In the genomic region with DNA sequence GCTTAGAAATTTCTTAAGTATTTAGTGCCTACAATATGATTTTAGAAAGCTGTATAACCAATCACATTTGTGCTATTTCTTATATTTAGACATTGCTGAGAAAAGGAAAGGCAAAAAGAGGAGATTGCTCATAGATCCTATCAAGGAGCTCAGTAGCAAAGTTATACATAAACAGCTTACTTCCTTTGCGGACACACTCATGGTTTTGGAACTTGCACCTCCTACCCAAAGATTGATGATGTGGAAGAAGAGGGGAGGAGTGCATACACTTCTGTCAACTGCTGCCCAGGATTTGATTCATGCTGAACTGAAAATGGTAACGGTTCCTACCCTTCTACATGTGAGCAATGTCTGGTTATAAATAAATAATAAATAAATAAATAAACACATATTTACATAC, we compare ENCODE assay signal across 15 cellular contexts. TPM values are rescaled to one million over a fixed set of nuclear protein-coding genes. Genes with fewer than 3 reads are reported as not detected.
DNase-seq lines count a peak whose midpoint lies in the region; TF ChIP-seq lines count a peak whose summit lies in the region.
"Had no signal": no experiment of that assay in that cellular context is flagged by ENCODE, and none has a peak within 500 bp of the region (broad histone marks: within the 10 kb centered on the region; RNA-seq: fewer than 3 reads in every experiment).

No MANE protein-coding gene starts in this region.

- H3K4me1 ChIP-seq in breast epithelium (no peaks in the 10 kb centered on the region), fibroblast of lung (ENCODE audit: control insufficient read depth, extremely low read depth, insufficient read depth, low read length) (peaks cover 2% of the 10 kb centered on the region), OCI-LY7 (ENCODE audit: insufficient read depth, low read length, poor library complexity, severe bottlenecking) (no peaks in the 10 kb centered on the region)
- H3K4me1 ChIP-seq: testis had no signal

- no TSS peak for BruUV-seq in MCF 10A (replicated peaks; lab: Mats Ljungman, UMichigan)
- BruUV-seq in OCI-LY7 (replicated peaks; lab: Mats Ljungman, UMichigan): no TSS peak

- H2AFZ ChIP-seq in fibroblast of lung (ENCODE audit: low read length): no peak overlapping the region
- no peak overlapping the region for H2AFZ ChIP-seq in OCI-LY7 (ENCODE audit: low read length)
- H2AFZ ChIP-seq: hepatocyte had no signal

- H3K4me2 ChIP-seq in fibroblast of lung (ENCODE audit: extremely low read depth, insufficient read depth, low read length) (no peak overlapping the region), OCI-LY7 (ENCODE audit: low read length) (no peak overlapping the region)
- H3K4me2 ChIP-seq: hepatocyte had no signal

- TF ChIP-seq CTCF in MCF 10A (IDR thresholded peaks at IDR 0.05; ENCODE audit: unreplicated experiment) (no peak), breast epithelium (IDR thresholded peaks at IDR 0.05) (no peak), fibroblast of lung (conservative IDR thresholded peaks at IDR 0.05 in 1 of 2, IDR thresholded peaks at IDR 0.05 in 1 of 2; ENCODE audit: low read depth in 1 of 2, low read length in 2 of 2) (no peak), OCI-LY7 (conservative IDR thresholded peaks at IDR 0.05; ENCODE audit: low read length) (no peak)

- H3K4me3 Mint-ChIP-seq in MCF 10A (ENCODE audit: unreplicated experiment): no peak overlapping the region

- CTCF ChIA-PET in MCF 10A (lab: Yijun Ruan, JAX): no interaction called here
- CTCF ChIA-PET in OCI-LY7 (lab: Charles Lee; ENCODE audit: unreplicated experiment): no interaction called here

- POLR2A ChIA-PET in MCF 10A (lab: Yijun Ruan, JAX): interaction anchor here (0.6 kb wide), 1 partner anchor 83 kb away, joined by 3 read pairs; no protein-coding TSS in a partner anchor
- POLR2A ChIA-PET in OCI-LY7 (lab: Charles Lee): interaction anchor here (1.2 kb wide), 1 partner anchor 12 kb away, joined by 5 read pairs; no protein-coding TSS in a partner anchor

- H3K36me3 ChIP-seq in breast epithelium: no peaks in the 10 kb centered on the region
- H3K36me3 ChIP-seq in fibroblast of lung (ENCODE audit: control insufficient read depth, insufficient read depth, low read length): no peaks in the 10 kb centered on the region
- no peaks in the 10 kb centered on the region for H3K36me3 ChIP-seq in OCI-LY7 (ENCODE audit: insufficient read depth, low read length)

- no peaks in the 10 kb centered on the region for H4K20me1 ChIP-seq in fibroblast of lung (ENCODE audit: control insufficient read depth, extremely low read depth, insufficient read depth, low read length)
- H4K20me1 ChIP-seq in OCI-LY7 (ENCODE audit: insufficient read depth, low read length): no peaks in the 10 kb centered on the region

- H3K27me3 ChIP-seq in breast epithelium (peaks cover 0 to 4% of the 10 kb centered on the region in 2 donors), fibroblast of lung (ENCODE audit: control insufficient read depth, insufficient read depth, low read length) (no peaks in the 10 kb centered on the region)
- H3K27me3 ChIP-seq: testis had no signal

- H3K27ac Mint-ChIP-seq in MCF 10A (ENCODE audit: low read depth, unreplicated experiment): no peak overlapping the region

- no peak overlapping the region for H3K9ac ChIP-seq in fibroblast of lung (ENCODE audit: insufficient read depth, low read length)

- no peak for TF ChIP-seq POLR2A in breast epithelium (IDR thresholded peaks at IDR 0.05)

- H3K79me2 ChIP-seq in fibroblast of lung (ENCODE audit: control insufficient read depth, insufficient read depth, low read length) (no peaks in the 10 kb centered on the region), OCI-LY7 (ENCODE audit: insufficient read depth, low read depth, low read length) (no peaks in the 10 kb centered on the region)
- H3K79me2 ChIP-seq: hepatocyte had no signal

- H3K27ac ChIP-seq in breast epithelium (no peak overlapping the region), fibroblast of lung (ENCODE audit: insufficient read depth, low read length) (no peak overlapping the region), OCI-LY7 (ENCODE audit: low read depth, low read length, poor library complexity, severe bottlenecking) (no peak overlapping the region)
- H3K27ac ChIP-seq: C4-2B, hepatocyte, testis had no signal

- no peaks in the 10 kb centered on the region for H3K9me3 Mint-ChIP-seq in MCF 10A (ENCODE audit: unreplicated experiment)

- H3K9me2 ChIP-seq in OCI-LY7 (ENCODE audit: insufficient read depth, low read length): no peaks in the 10 kb centered on the region

- intact Hi-C loops in MCF 10A (cut with micrococcal nuclease) (no loop called here), breast epithelium (cut with DNase I; ENCODE audit: low total_unique reads) (no loop called here), OCI-LY7 (cut with micrococcal nuclease; ENCODE audit: unreplicated experiment) (no loop called here)

- H3K4me3 ChIP-seq in breast epithelium (no peak overlapping the region), fibroblast of lung (replicated peaks in 1 of 4; ENCODE audit: control extremely low read depth in 1 of 4, insufficient read depth in 1 of 4, low read depth in 3 of 4, low read length in 4 of 4) (no peak overlapping the region), OCI-LY7 (ENCODE audit: low read depth, low read length, poor library complexity, severe bottlenecking) (no peak overlapping the region)
- H3K4me3 ChIP-seq: hepatocyte, testis had no signal

- H3K36me3 Mint-ChIP-seq in MCF 10A (ENCODE audit: insufficient read depth, unreplicated experiment): no peaks in the 10 kb centered on the region

- peak; percentile 14 for DNase-seq in MCF 10A (ENCODE audit: unreplicated experiment)
- no peak for DNase-seq in breast epithelium (ENCODE audit: low spot score in 2 of 2)
- peak; percentile 89 for DNase-seq in RPMI7951 (ENCODE audit: low read depth)
- DNase-seq in fibroblast of lung (ENCODE audit: low read depth in 2 of 2): peak; percentile 80 to 96
- no peak for DNase-seq in SKM-1 treated with dmso at 0.1 percent for 144 hours (lab: John Stamatoyannopoulos, UW; ENCODE audit: unreplicated experiment)
- no peak for DNase-seq in NCI-H1930 (lab: John Stamatoyannopoulos, UW)
- DNase-seq in NCI-H1105 treated with DMSO at 0.1 percent for 48 hours (lab: John Stamatoyannopoulos, UW): no peak
- DNase-seq in OCI-LY7 (ENCODE audit: low spot score): no peak
- DNase-seq: activated T-cell treated with anti-CD3 and anti-CD28 coated beads, Interleukin-2, amount 50 U/mL, for 1 hour; KG1; midbrain; testis had no signal

- H3K9me3 ChIP-seq in breast epithelium (no peaks in the 10 kb centered on the region), fibroblast of lung (ENCODE audit: control insufficient read depth, insufficient read depth, low read depth, low read length) (no peaks in the 10 kb centered on the region), OCI-LY7 (ENCODE audit: low read length) (no peaks in the 10 kb centered on the region)
- H3K9me3 ChIP-seq: testis had no signal

- peaks cover 63% of the 10 kb centered on the region for H3K27me3 Mint-ChIP-seq in MCF 10A (ENCODE audit: insufficient read depth, unreplicated experiment)

- no peaks in the 10 kb centered on the region for H3K4me1 Mint-ChIP-seq in MCF 10A (ENCODE audit: insufficient read depth, unreplicated experiment)

RNA-seq across cellular contexts. Expression of a gene that starts 16.7 kb away (rescaled TPM):
- total RNA-seq in MCF 10A (2022) (not detected in 2 replicates), breast epithelium (not detected), fibroblast of lung (0.50 TPM in 1 of 2 replicates, not detected in the other), OCI-LY7 (2022) (not detected in 2 replicates)
- 0.98 and 1.4 TPM in 2 replicates for total RNA-seq in RPMI7951 (2014; rRNA removed; shearing (Covaris generic))
- 0.10 and 0.16 TPM in 2 replicates for polyA plus RNA-seq in fibroblast of lung
- 0.16 TPM in 1 of 2 replicates, not detected in the other for polyA plus RNA-seq in fibroblast of lung (2012)
- not detected in 2 replicates for polyA minus RNA-seq in fibroblast of lung (ENCODE audit: low replicate concordance)
- not detected in 2 replicates for total RNA-seq in OCI-LY7 (2014; rRNA removed; shearing (Covaris generic))
- total RNA-seq: chondrocyte, hepatocyte had no signal
- polyA plus RNA-seq: hepatocyte had no signal

RNA-seq across cellular contexts. Expression of a gene that starts 23.6 kb away (rescaled TPM):
- total RNA-seq in MCF 10A (2022) (2.2 and 2.6 TPM in 2 replicates), breast epithelium (1 to 10 TPM; 2.3 to 4.0 (median 3.5) TPM), fibroblast of lung (9.5 and 18.5 TPM in 2 replicates), OCI-LY7 (2022) (not detected in 2 replicates)
- total RNA-seq in RPMI7951 (2014; rRNA removed; shearing (Covaris generic)): 7.0 and 9.4 TPM in 2 replicates
- 0.85 and 1.3 TPM in 2 replicates for polyA plus RNA-seq in fibroblast of lung
- 5.4 and 7.3 TPM in 2 replicates for polyA plus RNA-seq in fibroblast of lung (2012)
- polyA minus RNA-seq in fibroblast of lung (ENCODE audit: low replicate concordance): 6.2 and 7.9 TPM in 2 replicates
- total RNA-seq in OCI-LY7 (2014; rRNA removed; shearing (Covaris generic)): 0.10 TPM in 1 of 2 replicates, not detected in the other

RNA-seq across cellular contexts. Expression of a gene that starts 39.3 kb away (rescaled TPM):
- total RNA-seq in MCF 10A (2022): not detected in 2 replicates
- total RNA-seq in breast epithelium: under 1 TPM in 2 of 3 donors, not detected in 1; 0.33 to 0.48 TPM
- not detected in 2 replicates for total RNA-seq in RPMI7951 (2014; rRNA removed; shearing (Covaris generic))
- total RNA-seq in fibroblast of lung: under 0.01 TPM in 1 of 2 replicates, not detected in the other
- not detected in 2 replicates for polyA plus RNA-seq in fibroblast of lung
- polyA plus RNA-seq in fibroblast of lung (2012): not detected in 2 replicates
- polyA minus RNA-seq in fibroblast of lung (ENCODE audit: low replicate concordance): not detected in 2 replicates
- total RNA-seq in OCI-LY7 (2014; rRNA removed; shearing (Covaris generic)): not detected in 2 replicates
- not detected in 2 replicates for total RNA-seq in OCI-LY7 (2022)
- total RNA-seq: chondrocyte had no signal

RNA-seq across cellular contexts. Expression of a gene that starts 57.7 kb away (rescaled TPM):
- total RNA-seq in MCF 10A (2022) (not detected in 2 replicates), breast epithelium (1 to 10 TPM in 2 of 3 donors, under 1 TPM in 1; 0.73 to 4.3 (median 1.1) TPM), fibroblast of lung (not detected in 2 replicates), OCI-LY7 (2022) (not detected in 2 replicates)
- not detected in 2 replicates for total RNA-seq in RPMI7951 (2014; rRNA removed; shearing (Covaris generic))
- not detected in 2 replicates for polyA plus RNA-seq in fibroblast of lung
- polyA plus RNA-seq in fibroblast of lung (2012): not detected in 2 replicates
- 0.22 TPM in 1 of 2 replicates, not detected in the other for polyA minus RNA-seq in fibroblast of lung (ENCODE audit: low replicate concordance)
- not detected in 2 replicates for total RNA-seq in OCI-LY7 (2014; rRNA removed; shearing (Covaris generic))

Comparison
In these comparisons a context has a peak if more than half of its experiments do, and no peak if none do; other contexts are left out.
1. DNase-seq: peak in MCF 10A (single experiment), RPMI7951 (single experiment) and fibroblast of lung (2 of 2); none in breast epithelium (0 of 2), SKM-1 treated with dmso at 0.1 percent for 144 hours (single experiment), NCI-H1930 (0 of 2), NCI-H1105 treated with DMSO at 0.1 percent for 48 hours (single experiment) and OCI-LY7 (single experiment).